In genomic region chr10:132904814-132905649, GRCh38 we compare ENCODE assay signal across 16 cellular contexts. TPM values are rescaled to one million over a fixed set of nuclear protein-coding genes. Genes with fewer than 3 reads are reported as not detected.
DNase-seq lines count a peak whose midpoint lies in the region; ATAC-seq, FAIRE-seq and TF ChIP-seq lines count a peak whose summit lies in the region.
"Had no signal": no experiment of that assay in that cellular context is flagged by ENCODE, and none has a peak within 500 bp of the region (broad histone marks: within the 10 kb centered on the region; RNA-seq: fewer than 3 reads in every experiment).

No MANE protein-coding gene starts in this region.

- no peaks in the 10 kb centered on the region for H3K9me1 ChIP-seq in K562 (ENCODE audit: control insufficient read depth, insufficient read depth, low read length)

- H3K27ac ChIP-seq in RWPE1 (peak overlapping the region; percentile 65; the same call in 1 of the 2 replicates), K562 (ENCODE audit: extremely low read depth, low read depth, low read length) (no peak overlapping the region)
- H3K27ac ChIP-seq: 22Rv1, gastrocnemius medialis, transverse colon had no signal

- no peak overlapping the region for H3K9ac ChIP-seq in K562 (ENCODE audit: insufficient read depth in 1 of 2, low read depth in 2 of 2, low read length in 2 of 2)

- no peaks in the 10 kb centered on the region for H3K9me3 ChIP-seq in K562 (replicated peaks; ENCODE audit: control insufficient read depth, insufficient read depth, low read depth, low read length)
- H3K9me3 ChIP-seq: gastrocnemius medialis, HAP-1, transverse colon had no signal

- H3K4me3 ChIP-seq in K562 = no peak overlapping the region
- H3K4me3 ChIP-seq: gastrocnemius medialis, HAP-1, transverse colon had no signal

- intact Hi-C loops in K562 (cut with micrococcal nuclease) = no loop called here

- H2AFZ ChIP-seq in K562 (ENCODE audit: low read depth, low read length) = no peak overlapping the region

- TF ChIP-seq POLR2A in K562 (conservative IDR thresholded peaks at IDR 0.05) = no peak

- H3K36me3 Mint-ChIP-seq in T-helper 2 cell treated with Interferon-gamma antibody and Interleukin-4, amounts not matched to agents 5 μg/mL and 100 μg/mL, for 36 hours (ENCODE audit: low read depth) = no peaks in the 10 kb centered on the region

- no peaks in the 10 kb centered on the region; a peak in 1 of 5 replicates for H3K4me1 ChIP-seq in K562 (replicated peaks in 1 of 2; ENCODE audit: control insufficient read depth in 2 of 2, insufficient read depth in 2 of 2, low read length in 2 of 2)
- H3K4me1 ChIP-seq: gastrocnemius medialis, HAP-1, transverse colon had no signal

- no peak for FAIRE-seq in K562 (lab: Jason Lieb, UNC)

- 11% methylated on average over 20 of the region's 21 CpGs for WGBS in K562 (ENCODE audit: insufficient coverage, low coverage, missing lambda C conversion rate)

- no peaks in the 10 kb centered on the region for H4K20me1 ChIP-seq in K562 (replicated peaks; ENCODE audit: control insufficient read depth, insufficient read depth, low read length)

- ATAC-seq in K562 (no peak), GM18868 (IDR thresholded peaks at IDR 0.05; ENCODE audit: unreplicated experiment) (no peak)
- ATAC-seq: gastrocnemius medialis, sciatic nerve had no signal

- H3K36me3 ChIP-seq in K562 (ENCODE audit: control insufficient read depth, insufficient read depth, low read length) = no peaks in the 10 kb centered on the region
- H3K36me3 ChIP-seq: gastrocnemius medialis, HAP-1, transverse colon had no signal

- no peak for TF ChIP-seq EP300 in K562 (IDR thresholded peaks at IDR 0.05; ENCODE audit: low read length)

- H3K27me3 Mint-ChIP-seq in T-helper 2 cell treated with Interferon-gamma antibody and Interleukin-4, amounts not matched to agents 5 μg/mL and 100 μg/mL, for 36 hours (ENCODE audit: low read depth) = peaks cover 3% of the 10 kb centered on the region

- peak; percentile 29 for DNase-seq in T-helper 2 cell treated with Interferon-gamma antibody and Interleukin-4, amounts not matched to agents 5 μg/mL and 100 μg/mL, for 36 hours (ENCODE audit: low spot score)
- DNase-seq in T-helper 2 cell (no peak), RWPE1 (ENCODE audit: low spot score) (no peak), K562 (ENCODE audit: extremely low read depth in 1 of 4, low spot score in 3 of 4) (peak in 3 of 4 experiments; percentile 11 to 25 (median 20)), DMS153 treated with DMSO at 0.1 percent for 48 hours (lab: John Stamatoyannopoulos, UW; ENCODE audit: unreplicated experiment) (no peak), NCI-H2029 (lab: John Stamatoyannopoulos, UW) (no peak)
- peak; percentile 19 for DNase-seq in stimulated activated CD4-positive, alpha-beta T cell treated with anti-CD3 and anti-CD28 coated beads, Interleukin-4, amount 100 ng/mL, for 24 hours
- DNase-seq: cerebellar nuclear complex, gastrocnemius medialis, NCI-H446 treated with DMSO at 0.1 percent for 48 hours, transverse colon had no signal

- peaks cover 2% of the 10 kb centered on the region for H3K4me1 Mint-ChIP-seq in T-helper 2 cell treated with Interferon-gamma antibody and Interleukin-4, amounts not matched to agents 5 μg/mL and 100 μg/mL, for 36 hours (ENCODE audit: low read depth)
- H3K4me1 Mint-ChIP-seq: neural crest cell had no signal

- peaks cover 0 to 23% of the 10 kb centered on the region in 2 experiments; a peak in 2 of 5 replicates for H3K27me3 ChIP-seq in K562 (ENCODE audit: control insufficient read depth in 2 of 2, insufficient read depth in 2 of 2, low read length in 2 of 2)
- H3K27me3 ChIP-seq: transverse colon had no signal

- POLR2A ChIA-PET in RWPE1 (lab: Yijun Ruan, JAX; ENCODE audit: low non-redundant PET) (no interaction called here), K562 (lab: Yijun Ruan, JAX) (interaction anchor here (0.6 kb wide), 1 partner anchor 483 kb away, joined by 3 read pairs; no protein-coding TSS in a partner anchor)

- H3K27ac Mint-ChIP-seq in T-helper 2 cell treated with Interferon-gamma antibody and Interleukin-4, amounts not matched to agents 5 μg/mL and 100 μg/mL, for 36 hours = no peak overlapping the region

- H3K9me3 Mint-ChIP-seq in T-helper 2 cell treated with Interferon-gamma antibody and Interleukin-4, amounts not matched to agents 5 μg/mL and 100 μg/mL, for 36 hours = no peaks in the 10 kb centered on the region
- H3K9me3 Mint-ChIP-seq: neural crest cell had no signal

- H3K79me2 ChIP-seq in K562 (ENCODE audit: control insufficient read depth, insufficient read depth, low read length) = no peaks in the 10 kb centered on the region

- TF ChIP-seq RAD21 in K562 (CRISPR knock-in tag; conservative IDR thresholded peaks at IDR 0.05 in 1 of 2, IDR thresholded peaks at IDR 0.05 in 1 of 2) = no peak

- CTCF ChIA-PET in RWPE1 (lab: Yijun Ruan, JAX) (interaction anchor here (0.6 kb wide), 3 partner anchors 222 to 469 kb away, joined by 3 to 6 read pairs (median 4); no protein-coding TSS in a partner anchor), K562 (lab: Yijun Ruan, JAX; ENCODE audit: low intra/inter-chr PET ratio) (no interaction called here)

- BruUV-seq in K562 (replicated peaks; lab: Mats Ljungman, UMichigan) = no TSS peak

- in situ Hi-C loops in K562 (cut with MboI) = no loop called here

- no peak overlapping the region for H3K4me3 Mint-ChIP-seq in T-helper 2 cell treated with Interferon-gamma antibody and Interleukin-4, amounts not matched to agents 5 μg/mL and 100 μg/mL, for 36 hours
- H3K4me3 Mint-ChIP-seq: neural crest cell had no signal

- TF ChIP-seq CTCF in RWPE1 (conservative IDR thresholded peaks at IDR 0.05; ENCODE audit: low read depth) = no peak
- TF ChIP-seq CTCF in K562 (IDR thresholded peaks at IDR 0.05 in 2 of 3, conservative IDR thresholded peaks at IDR 0.05 in 1 of 3; ENCODE audit: insufficient read depth in 2 of 3, low read depth in 1 of 3, low read length in 3 of 3) = no peak

- no peak overlapping the region for H3K4me2 ChIP-seq in K562 (ENCODE audit: insufficient read depth, low read length)

TF ChIP-seq in K562, 482 proteins besides CTCF, POLR2A, EP300 and RAD21:
- no peak for TF ChIP-seq ZNF224 (CRISPR knock-in tag; IDR thresholded peaks at IDR 0.05)
- TF ChIP-seq CREM (IDR thresholded peaks at IDR 0.05; ENCODE audit: low read depth) = 0 out of 2 replicates have a peak, but pooled peaks have one; percentile 17
- peak; percentile 70 for TF ChIP-seq EGR1 (conservative IDR thresholded peaks at IDR 0.05)

RNA-seq across cellular contexts. Expression of gene CFAP46, which starts 37.3 kb away (rescaled TPM):
- total RNA-seq in K562 (2011; cell fraction: chromatin; rRNA removed; ENCODE audit: low replicate concordance) = not detected in 2 replicates
- not detected in 2 replicates for total RNA-seq in K562 (2011; cell fraction: nucleolus; rRNA removed)
- total RNA-seq in K562 (2011; cell fraction: nucleoplasm; rRNA removed) = not detected in 2 replicates
- total RNA-seq in K562 (2014; rRNA removed) (not detected in 2 replicates), K562 (2014; rRNA removed; fragmentation: Illumina TruSeq; extraction: Trizol) (not detected in 2 replicates), K562 (2015; rRNA removed; fragmentation: Illumina TruSeq; extraction: Trizol) (not detected in 2 replicates), K562 (2021) (not detected in 2 replicates)
- polyA plus RNA-seq in K562 (2011; rRNA removed) (not detected in 2 replicates), K562 (2014; fragmentation: Illumina TruSeq; extraction: Trizol) (not detected in 2 replicates), K562 (2014; fragmentation: Nextera tagmentation; extraction: Ambion mirVana) (not detected), K562 (2014; rRNA removed) (not detected in 2 replicates)
- polyA plus RNA-seq in K562 (2011; cell fraction: cytosol; rRNA removed) = not detected in 2 replicates
- polyA plus RNA-seq in K562 (2011; cell fraction: nucleus; rRNA removed) = not detected in 2 replicates
- polyA plus RNA-seq in K562 (2012) = not detected in 2 replicates
- not detected in 2 replicates for polyA minus RNA-seq in K562 (2011; rRNA and poly(A)+ RNA removed)
- polyA minus RNA-seq in K562 (2011; cell fraction: cytosol; rRNA and poly(A)+ RNA removed) = not detected in 2 replicates
- polyA minus RNA-seq in K562 (2011; cell fraction: nucleus; rRNA and poly(A)+ RNA removed) = not detected in 2 replicates
- total RNA-seq: transverse colon had no signal

Comparison
In these comparisons a context has a peak if more than half of its experiments do, and no peak if none do; other contexts are left out.
1. DNase-seq: peak in T-helper 2 cell treated with Interferon-gamma antibody and Interleukin-4, amounts not matched to agents 5 μg/mL and 100 μg/mL, for 36 hours (single experiment), K562 (3 of 4) and stimulated activated CD4-positive, alpha-beta T cell treated with anti-CD3 and anti-CD28 coated beads, Interleukin-4, amount 100 ng/mL, for 24 hours (single experiment); none in T-helper 2 cell (0 of 5), RWPE1 (single experiment), DMS153 treated with DMSO at 0.1 percent for 48 hours (single experiment) and NCI-H2029 (single experiment).